In genomic region chr16:12413393-12413792, GRCh38 we compare ENCODE assay signal across 30 cellular contexts.
"Had no signal": no experiment of that assay in that cellular context is flagged by ENCODE, and none has a peak within 500 bp of the region (broad histone marks: within the 10 kb centered on the region; RNA-seq: fewer than 3 reads in every experiment).

No MANE protein-coding gene starts in this region.

- H3K27ac Mint-ChIP-seq: activated naive CD4-positive, alpha-beta T cell treated with anti-CD3 and anti-CD28 coated beads for 36 hours; activated T-helper 1 cell treated with anti-CD3 and anti-CD28 coated beads, Interleukin-12 subunit alpha, Interleukin-12 subunit beta, Interleukin-2, Interleukin-4 antibody, amounts not matched to agents 30 ng/mL and 10 ng/mL and 1 ng/mL, durations not matched to agents 14 hours and 24 hours and 36 hours; mesothelial cell of epicardium; nephron progenitor cell; T-cell had no signal

- H3K9me3 Mint-ChIP-seq: activated naive CD4-positive, alpha-beta T cell treated with anti-CD3 and anti-CD28 coated beads for 36 hours; activated T-helper 1 cell treated with anti-CD3 and anti-CD28 coated beads, Interleukin-12 subunit alpha, Interleukin-12 subunit beta, Interleukin-2, Interleukin-4 antibody, amounts not matched to agents 30 ng/mL and 10 ng/mL and 1 ng/mL, durations not matched to agents 14 hours and 24 hours and 36 hours; mesothelial cell of epicardium; nephron progenitor cell; stimulated activated naive B cell treated with anti-CD40 and anti-IgM and Interleukin-4, amounts not matched to agents 10 μg/mL and 1 μg/mL and 100 μg/mL, for 72 hours; T-cell had no signal

- H3K4me3 ChIP-seq: heart right ventricle, left lung, lung, psoas muscle, sigmoid colon, stomach, thyroid gland, upper lobe of left lung, vagina had no signal

- H3K4me1 Mint-ChIP-seq: mesothelial cell of epicardium had no signal

- H3K4me1 ChIP-seq: foreskin keratinocyte, left lung, parathyroid adenoma, psoas muscle, sigmoid colon, stomach, thyroid gland, upper lobe of left lung, vagina had no signal

- H2AFZ ChIP-seq: parathyroid adenoma had no signal

- H3K36me3 ChIP-seq: brain microvascular endothelial cell, left lung, sigmoid colon, stomach, thyroid gland, upper lobe of left lung, vagina had no signal

- H3K36me3 Mint-ChIP-seq: mesothelial cell of epicardium had no signal

- H3K27ac ChIP-seq: brain microvascular endothelial cell, foreskin keratinocyte, heart right ventricle, left lung, parathyroid adenoma, psoas muscle, sigmoid colon, stomach, thyroid gland, upper lobe of left lung, vagina had no signal

- H3K9me3 ChIP-seq: heart right ventricle, left lung, psoas muscle, sigmoid colon, stomach, thyroid gland, upper lobe of left lung, vagina had no signal

- ATAC-seq: foreskin keratinocyte; heart right ventricle; left lung; psoas muscle; stimulated activated naive B cell treated with anti-CD40 and anti-IgM and Interleukin-4, amounts not matched to agents 10 μg/mL and 1 μg/mL and 100 μg/mL, for 72 hours; T-cell had no signal

- H3K27me3 Mint-ChIP-seq: stimulated activated naive B cell treated with anti-CD40 and anti-IgM and Interleukin-4, amounts not matched to agents 10 μg/mL and 1 μg/mL and 100 μg/mL, for 72 hours; T-cell had no signal

- H3K27me3 ChIP-seq: brain microvascular endothelial cell, foreskin keratinocyte, heart right ventricle, left lung, sigmoid colon, stomach, thyroid gland, upper lobe of left lung, vagina had no signal

- H3K9ac ChIP-seq: parathyroid adenoma had no signal

- DNase-seq: activated CD4-positive, alpha-beta T cell treated with anti-CD3 and anti-CD28 coated beads for 48 hours; activated CD4-positive, alpha-beta T cell treated with anti-CD3 and anti-CD28 coated beads, Interleukin-2, amount 50 U/mL, for 48 hours; activated CD4-positive, CD25-positive, alpha-beta regulatory T cell; activated CD8-positive, alpha-beta memory T cell treated with anti-CD3 and anti-CD28 coated beads for 24 hours; activated effector memory CD4-positive, alpha-beta T cell treated with anti-CD3 and anti-CD28 coated beads, Interleukin-2, amount 50 U/mL, for 16 hours; activated naive CD4-positive, alpha-beta T cell treated with anti-CD3 and anti-CD28 coated beads for 36 hours; activated T-cell treated with anti-CD3 and anti-CD28 coated beads, Interleukin-2, amount 50 U/mL, for 1 hour; amniotic stem cell; brain microvascular endothelial cell; cortex of kidney; foreskin keratinocyte; heart right ventricle; left lung; nephron progenitor cell; nucleus accumbens; psoas muscle; sigmoid colon; small intestine; stimulated activated CD4-positive, alpha-beta T cell treated with anti-CD3 and anti-CD28 coated beads, Interleukin-4, amount 100 ng/mL, for 4 hours; stimulated activated CD8-positive, alpha-beta memory T cell treated with anti-CD3 and anti-CD28 coated beads, Interleukin-4, amount 100 ng/mL, for 48 hours; stimulated activated naive B cell treated with anti-CD40 and anti-IgM and Interleukin-4, amounts not matched to agents 10 μg/mL and 1 μg/mL and 100 μg/mL, for 72 hours; stomach; T-cell; thyroid gland had no signal

- H3K4me3 Mint-ChIP-seq: activated naive CD4-positive, alpha-beta T cell treated with anti-CD3 and anti-CD28 coated beads for 36 hours; activated T-helper 1 cell treated with anti-CD3 and anti-CD28 coated beads, Interleukin-12 subunit alpha, Interleukin-12 subunit beta, Interleukin-2, Interleukin-4 antibody, amounts not matched to agents 30 ng/mL and 10 ng/mL and 1 ng/mL, durations not matched to agents 14 hours and 24 hours and 36 hours; mesothelial cell of epicardium; nephron progenitor cell; stimulated activated naive B cell treated with anti-CD40 and anti-IgM and Interleukin-4, amounts not matched to agents 10 μg/mL and 1 μg/mL and 100 μg/mL, for 72 hours; T-cell had no signal
